In the genomic region with DNA sequence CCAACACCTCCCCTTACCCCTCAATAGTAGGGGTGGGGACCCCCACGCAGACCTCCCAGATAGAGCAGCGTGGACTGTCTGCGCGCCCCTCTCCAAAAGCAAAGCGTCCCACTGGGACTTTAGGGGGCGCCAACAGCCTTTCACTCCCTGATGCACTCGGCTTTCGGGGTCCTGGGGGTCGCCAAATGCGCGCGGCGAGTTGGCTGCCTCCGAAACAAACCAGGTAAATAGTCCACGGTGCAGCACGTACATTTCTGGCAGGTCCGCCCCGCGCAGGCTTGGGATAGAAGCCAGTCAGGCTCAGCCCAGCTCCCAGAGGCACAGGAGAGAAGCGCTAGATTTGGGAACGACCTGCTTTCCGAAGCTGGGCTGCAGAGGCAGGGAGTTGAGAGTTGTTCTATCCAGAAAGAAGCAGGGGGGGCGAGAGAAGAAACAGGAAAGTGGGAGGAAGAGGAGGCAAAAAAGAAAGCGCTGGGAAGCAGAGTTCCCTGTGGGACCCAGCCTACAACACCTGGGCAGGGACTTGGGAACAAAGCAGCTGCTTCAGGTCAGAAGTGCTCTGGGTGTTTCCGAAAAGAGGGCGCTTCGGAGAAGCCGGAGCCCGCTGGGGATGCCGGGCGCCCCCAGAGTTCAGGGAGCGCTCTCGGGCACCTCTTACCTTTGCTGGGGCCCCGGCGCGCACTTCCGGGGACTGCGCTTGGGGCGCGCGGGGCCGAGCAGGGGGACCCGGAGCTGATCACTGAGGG, we compare ENCODE assay signal across 8 cellular contexts. TPM values are rescaled to one million over a fixed set of nuclear protein-coding genes. Genes with fewer than 3 reads are reported as not detected.
A peak's percentile ranks its signal among the peaks of the same experiment; 100 is the strongest.
DNase-seq lines count a peak whose midpoint lies in the region; ATAC-seq, FAIRE-seq and TF ChIP-seq lines count a peak whose summit lies in the region.

No MANE protein-coding gene starts in this region.

- TF ChIP-seq POLR2A in sigmoid colon (IDR thresholded peaks at IDR 0.05) = no peak

- H3K36me3 ChIP-seq in left ventricle myocardium inferior (no peaks in the 10 kb centered on the region), sigmoid colon (no peaks in the 10 kb centered on the region), Karpas-422 (ENCODE audit: insufficient read depth, low read length) (no peaks in the 10 kb centered on the region)

- H3K4me3 ChIP-seq in left ventricle myocardium inferior (peak overlapping the region; percentile 74), sigmoid colon (peak overlapping the region; percentile 18 to 49 (median 44)), Karpas-422 (ENCODE audit: low read length) (no peak overlapping the region)

- peak overlapping the region; percentile 95 for H3K27ac Mint-ChIP-seq in HFFc6
- no peak overlapping the region for H3K27ac Mint-ChIP-seq in activated CD8-positive, alpha-beta T cell treated with anti-CD3 and anti-CD28 coated beads for 36 hours

- no peak overlapping the region for H2AFZ ChIP-seq in Karpas-422 (ENCODE audit: low read length)

- ATAC-seq in activated CD8-positive, alpha-beta T cell treated with anti-CD3 and anti-CD28 coated beads for 36 hours = peak; percentile 71

- intact Hi-C loops in activated CD8-positive, alpha-beta T cell treated with anti-CD3 and anti-CD28 coated beads for 36 hours (cut with micrococcal nuclease) = no loop called here
- intact Hi-C loops in left ventricle myocardium inferior (cut with micrococcal nuclease) = no loop called here
- intact Hi-C loops in sigmoid colon (cut with DNase I) = no loop called here

- H3K4me2 ChIP-seq in Karpas-422 (ENCODE audit: low read depth, low read length, poor library complexity, severe bottlenecking) = no peak overlapping the region

- H3K27ac ChIP-seq in left ventricle myocardium inferior (replicated peaks) = peak overlapping the region; percentile 70
- peak overlapping the region in 1 of 4 donors; percentile 4 for H3K27ac ChIP-seq in sigmoid colon
- H3K27ac ChIP-seq in Karpas-422 (ENCODE audit: low read length) = no peak overlapping the region

- peaks cover 73% of the 10 kb centered on the region for H3K27me3 ChIP-seq in left ventricle myocardium inferior (ENCODE audit: low read depth)
- H3K27me3 ChIP-seq in sigmoid colon = peaks cover 8 to 35% (median 15%) of the 10 kb centered on the region in 3 donors
- no peaks in the 10 kb centered on the region for H3K27me3 ChIP-seq in Karpas-422 (ENCODE audit: low read length)

- POLR2A ChIA-PET in activated CD8-positive, alpha-beta T cell treated with anti-CD3 and anti-CD28 coated beads for 36 hours (lab: Charles Lee) = no interaction called here

- peak; percentile 77 for TF ChIP-seq CTCF in HFFc6 (IDR thresholded peaks at IDR 0.05)
- peak; percentile 18 for TF ChIP-seq CTCF in activated CD8-positive, alpha-beta T cell treated with anti-CD3 and anti-CD28 coated beads for 36 hours (IDR thresholded peaks at IDR 0.05)
- no peak for TF ChIP-seq CTCF in left ventricle myocardium inferior (IDR thresholded peaks at IDR 0.05; ENCODE audit: borderline replicate concordance)
- TF ChIP-seq CTCF in sigmoid colon (IDR thresholded peaks at IDR 0.05) = no peak

- H3K9me3 ChIP-seq in left ventricle myocardium inferior (replicated peaks) (no peaks in the 10 kb centered on the region), sigmoid colon (no peaks in the 10 kb centered on the region), Karpas-422 (ENCODE audit: low read length) (no peaks in the 10 kb centered on the region)

- H3K9me3 Mint-ChIP-seq in HFFc6 = no peaks in the 10 kb centered on the region
- no peaks in the 10 kb centered on the region for H3K9me3 Mint-ChIP-seq in activated CD8-positive, alpha-beta T cell treated with anti-CD3 and anti-CD28 coated beads for 36 hours

- H3K9ac ChIP-seq in Karpas-422 (ENCODE audit: low read length) = no peak overlapping the region

- H3K36me3 Mint-ChIP-seq in HFFc6 (ENCODE audit: low read depth) = peaks cover 20% of the 10 kb centered on the region
- no peaks in the 10 kb centered on the region for H3K36me3 Mint-ChIP-seq in activated CD8-positive, alpha-beta T cell treated with anti-CD3 and anti-CD28 coated beads for 36 hours (ENCODE audit: low read depth)

- H3K4me3 Mint-ChIP-seq in HFFc6 = peak overlapping the region; percentile 93
- peak overlapping the region; percentile 71 for H3K4me3 Mint-ChIP-seq in activated CD8-positive, alpha-beta T cell treated with anti-CD3 and anti-CD28 coated beads for 36 hours

- no peaks in the 10 kb centered on the region for H3K9me2 ChIP-seq in Karpas-422 (replicated peaks; ENCODE audit: insufficient read depth, low read length)

- peaks cover 7% of the 10 kb centered on the region for H3K27me3 Mint-ChIP-seq in HFFc6 (ENCODE audit: insufficient read depth)
- H3K27me3 Mint-ChIP-seq in activated CD8-positive, alpha-beta T cell treated with anti-CD3 and anti-CD28 coated beads for 36 hours = peaks cover 37% of the 10 kb centered on the region

- H4K20me1 ChIP-seq in Karpas-422 (ENCODE audit: insufficient read depth, low read depth, low read length) = no peaks in the 10 kb centered on the region

- H3K4me1 Mint-ChIP-seq in HFFc6 (ENCODE audit: low read depth) = peaks cover 69% of the 10 kb centered on the region
- peaks cover 16% of the 10 kb centered on the region for H3K4me1 Mint-ChIP-seq in activated CD8-positive, alpha-beta T cell treated with anti-CD3 and anti-CD28 coated beads for 36 hours (ENCODE audit: low read depth)

- TF ChIP-seq EP300 in sigmoid colon (IDR thresholded peaks at IDR 0.05) = no peak

- peaks cover 22% of the 10 kb centered on the region for H3K4me1 ChIP-seq in left ventricle myocardium inferior
- peaks cover 0 to 17% (median 15%) of the 10 kb centered on the region in 4 donors for H3K4me1 ChIP-seq in sigmoid colon
- no peaks in the 10 kb centered on the region for H3K4me1 ChIP-seq in Karpas-422 (ENCODE audit: low read length)

- no peak for FAIRE-seq in frontal cortex (lab: Jason Lieb, UNC)

- CTCF ChIA-PET in activated CD8-positive, alpha-beta T cell treated with anti-CD3 and anti-CD28 coated beads for 36 hours (lab: Charles Lee) = interaction anchor here (0.8 to 1.1 kb wide), 2 partner anchors 47 to 49 kb away, joined by 4 read pairs; no protein-coding TSS in a partner anchor

- peak; percentile 45 for DNase-seq in DMS 273 (lab: John Stamatoyannopoulos, UW; ENCODE audit: unreplicated experiment)
- DNase-seq in HFFc6 = no peak
- peak; percentile 16 for DNase-seq in activated CD8-positive, alpha-beta T cell treated with anti-CD3 and anti-CD28 coated beads for 36 hours
- DNase-seq in left ventricle myocardium inferior = peak; percentile 33
- no peak for DNase-seq in sigmoid colon
- no peak for DNase-seq in NCI-H446 treated with DMSO at 0.1 percent for 48 hours (lab: John Stamatoyannopoulos, UW)
- no peak for DNase-seq in Karpas-422
- no peak for DNase-seq in frontal cortex (ENCODE audit: low spot score in 2 of 2)

- WGBS in sigmoid colon, 2 donors = 2 to 10% methylated on average over 43 of the region's 43 CpGs

- no peaks in the 10 kb centered on the region for H3K79me2 ChIP-seq in Karpas-422 (ENCODE audit: low read length)

RNA-seq across cellular contexts. Expression of gene EVA1A, which starts 0.5 kb away (rescaled TPM):
- 10 to 100 TPM; 61.7 to 75.2 (median 68.8) TPM for total RNA-seq in HFFc6 (2021; fragmentation: NEBNext Ultra II Directional; extraction: Animal tissue kit (Norgen Biotek cat#: 25700))
- total RNA-seq in activated CD8-positive, alpha-beta T cell treated with anti-CD3 and anti-CD28 coated beads for 36 hours = under 1 TPM in 1 of 2 experiments, not detected in 1; 0.43 TPM
- total RNA-seq in left ventricle myocardium inferior (0.41 TPM), sigmoid colon (1 to 10 TPM in 1 of 4 donors, not detected in 3; 1.2 TPM), frontal cortex (0.41 TPM)
- 1 to 10 TPM in 2 of 3 donors, not detected in 1; 1.2 to 5.4 TPM for polyA plus RNA-seq in sigmoid colon
- not detected in 2 replicates for total RNA-seq in Karpas-422 (2014; rRNA removed; shearing (Covaris generic); ENCODE audit: low replicate concordance)

Comparison
In these comparisons a context has a peak if more than half of its experiments do, and no peak if none do; other contexts are left out.
1. DNase-seq: peak in DMS 273 (single experiment), activated CD8-positive, alpha-beta T cell treated with anti-CD3 and anti-CD28 coated beads for 36 hours (single experiment) and left ventricle myocardium inferior (single experiment); none in HFFc6 (single experiment), sigmoid colon (single experiment), NCI-H446 treated with DMSO at 0.1 percent for 48 hours (single experiment), Karpas-422 (single experiment) and frontal cortex (0 of 2).
2. CTCF ChIP-seq: peak in HFFc6 (single experiment) and activated CD8-positive, alpha-beta T cell treated with anti-CD3 and anti-CD28 coated beads for 36 hours (single experiment); none in left ventricle myocardium inferior (single experiment) and sigmoid colon (0 of 4).
3. RNA of gene EVA1A, which starts 0.5 kb away (total RNA-seq): 61.7 to 75.2 TPM in HFFc6; 0.43 TPM in activated CD8-positive, alpha-beta T cell treated with anti-CD3 and anti-CD28 coated beads for 36 hours, 0.41 TPM in left ventricle myocardium inferior (single experiment), 0.41 TPM in frontal cortex (single experiment), 1.2 TPM in sigmoid colon and not detected in Karpas-422; every median in the first group is over 10 times any median in the second.